Comparison of ENCODE assay signal across 1 cellular context in genomic region chr12:7302536-7303113, GRCh38.
TF ChIP-seq lines count a peak whose summit lies in the region.

No MANE protein-coding gene starts in this region.

TF ChIP-seq in K562, 482 proteins besides CTCF, POLR2A, EP300 and RAD21 (continued from another document):
- TF ChIP-seq, protein P1, sequence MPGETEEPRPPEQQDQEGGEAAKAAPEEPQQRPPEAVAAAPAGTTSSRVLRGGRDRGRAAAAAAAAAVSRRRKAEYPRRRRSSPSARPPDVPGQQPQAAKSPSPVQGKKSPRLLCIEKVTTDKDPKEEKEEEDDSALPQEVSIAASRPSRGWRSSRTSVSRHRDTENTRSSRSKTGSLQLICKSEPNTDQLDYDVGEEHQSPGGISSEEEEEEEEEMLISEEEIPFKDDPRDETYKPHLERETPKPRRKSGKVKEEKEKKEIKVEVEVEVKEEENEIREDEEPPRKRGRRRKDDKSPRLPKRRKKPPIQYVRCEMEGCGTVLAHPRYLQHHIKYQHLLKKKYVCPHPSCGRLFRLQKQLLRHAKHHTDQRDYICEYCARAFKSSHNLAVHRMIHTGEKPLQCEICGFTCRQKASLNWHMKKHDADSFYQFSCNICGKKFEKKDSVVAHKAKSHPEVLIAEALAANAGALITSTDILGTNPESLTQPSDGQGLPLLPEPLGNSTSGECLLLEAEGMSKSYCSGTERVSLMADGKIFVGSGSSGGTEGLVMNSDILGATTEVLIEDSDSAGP (CRISPR knock-in tag; IDR thresholded peaks at IDR 0.05) = no peak
- TF ChIP-seq HEY1 (CRISPR knock-in tag; IDR thresholded peaks at IDR 0.05; ENCODE audit: borderline replicate concordance) (no peak), HDAC6 (IDR thresholded peaks at IDR 0.05; ENCODE audit: low read depth, low read length) (no peak), OTX1 (CRISPR knock-in tag; IDR thresholded peaks at IDR 0.05) (no peak), ZFPM2 (CRISPR knock-in tag; IDR thresholded peaks at IDR 0.05) (no peak), HNRNPH1 (optimal IDR thresholded peaks at IDR 0.05; ENCODE audit: low read depth, low read length) (no peak), RHOXF2B (CRISPR knock-in tag; conservative IDR thresholded peaks at IDR 0.05) (no peak), DACH1 (IDR thresholded peaks at IDR 0.05; ENCODE audit: partially characterized antibody) (no peak), ZNF586 (CRISPR knock-in tag; conservative IDR thresholded peaks at IDR 0.05) (no peak), BRD9 (IDR thresholded peaks at IDR 0.05; ENCODE audit: low read depth, partially characterized antibody) (no peak), SLC30A9 (CRISPR knock-in tag; IDR thresholded peaks at IDR 0.05) (no peak), HDAC8 (tag; IDR thresholded peaks at IDR 0.05) (no peak), DNMT1 (IDR thresholded peaks at IDR 0.05) (no peak), CEBPB (tag; IDR thresholded peaks at IDR 0.05) (peak; percentile 71), POLR2AphosphoS5 (IDR thresholded peaks at IDR 0.05; ENCODE audit: control insufficient read depth, insufficient read depth, low read depth, low read length) (no peak), CAMTA2 (CRISPR knock-in tag; conservative IDR thresholded peaks at IDR 0.05) (no peak), ERF (CRISPR knock-in tag; IDR thresholded peaks at IDR 0.05) (no peak), ZNF778 (CRISPR knock-in tag; IDR thresholded peaks at IDR 0.05) (no peak), ZNF75A (CRISPR knock-in tag; IDR thresholded peaks at IDR 0.05) (no peak), DPF2 (IDR thresholded peaks at IDR 0.05) (peak; percentile 46)
- TF ChIP-seq, protein P2, sequence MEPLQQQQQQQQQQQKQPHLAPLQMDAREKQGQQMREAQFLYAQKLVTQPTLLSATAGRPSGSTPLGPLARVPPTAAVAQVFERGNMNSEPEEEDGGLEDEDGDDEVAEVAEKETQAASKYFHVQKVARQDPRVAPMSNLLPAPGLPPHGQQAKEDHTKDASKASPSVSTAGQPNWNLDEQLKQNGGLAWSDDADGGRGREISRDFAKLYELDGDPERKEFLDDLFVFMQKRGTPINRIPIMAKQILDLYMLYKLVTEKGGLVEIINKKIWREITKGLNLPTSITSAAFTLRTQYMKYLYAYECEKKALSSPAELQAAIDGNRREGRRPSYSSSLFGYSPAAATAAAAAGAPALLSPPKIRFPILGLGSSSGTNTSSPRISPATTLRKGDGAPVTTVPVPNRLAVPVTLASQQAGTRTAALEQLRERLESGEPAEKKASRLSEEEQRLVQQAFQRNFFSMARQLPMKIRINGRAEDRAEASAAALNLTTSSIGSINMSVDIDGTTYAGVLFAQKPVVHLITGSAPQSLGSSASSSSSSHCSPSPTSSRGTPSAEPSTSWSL (CRISPR knock-in tag; IDR thresholded peaks at IDR 0.05; ENCODE audit: borderline replicate concordance) = no peak
- TF ChIP-seq, protein P3, sequence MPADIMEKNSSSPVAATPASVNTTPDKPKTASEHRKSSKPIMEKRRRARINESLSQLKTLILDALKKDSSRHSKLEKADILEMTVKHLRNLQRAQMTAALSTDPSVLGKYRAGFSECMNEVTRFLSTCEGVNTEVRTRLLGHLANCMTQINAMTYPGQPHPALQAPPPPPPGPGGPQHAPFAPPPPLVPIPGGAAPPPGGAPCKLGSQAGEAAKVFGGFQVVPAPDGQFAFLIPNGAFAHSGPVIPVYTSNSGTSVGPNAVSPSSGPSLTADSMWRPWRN (IDR thresholded peaks at IDR 0.05; ENCODE audit: low read depth) = peak; percentile 71
- TF ChIP-seq, protein P4, sequence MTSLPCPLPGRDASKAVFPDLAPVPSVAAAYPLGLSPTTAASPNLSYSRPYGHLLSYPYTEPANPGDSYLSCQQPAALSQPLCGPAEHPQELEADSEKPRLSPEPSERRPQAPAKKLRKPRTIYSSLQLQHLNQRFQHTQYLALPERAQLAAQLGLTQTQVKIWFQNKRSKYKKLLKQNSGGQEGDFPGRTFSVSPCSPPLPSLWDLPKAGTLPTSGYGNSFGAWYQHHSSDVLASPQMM (CRISPR knock-in tag; IDR thresholded peaks at IDR 0.05) = no peak
- TF ChIP-seq, protein P5, sequence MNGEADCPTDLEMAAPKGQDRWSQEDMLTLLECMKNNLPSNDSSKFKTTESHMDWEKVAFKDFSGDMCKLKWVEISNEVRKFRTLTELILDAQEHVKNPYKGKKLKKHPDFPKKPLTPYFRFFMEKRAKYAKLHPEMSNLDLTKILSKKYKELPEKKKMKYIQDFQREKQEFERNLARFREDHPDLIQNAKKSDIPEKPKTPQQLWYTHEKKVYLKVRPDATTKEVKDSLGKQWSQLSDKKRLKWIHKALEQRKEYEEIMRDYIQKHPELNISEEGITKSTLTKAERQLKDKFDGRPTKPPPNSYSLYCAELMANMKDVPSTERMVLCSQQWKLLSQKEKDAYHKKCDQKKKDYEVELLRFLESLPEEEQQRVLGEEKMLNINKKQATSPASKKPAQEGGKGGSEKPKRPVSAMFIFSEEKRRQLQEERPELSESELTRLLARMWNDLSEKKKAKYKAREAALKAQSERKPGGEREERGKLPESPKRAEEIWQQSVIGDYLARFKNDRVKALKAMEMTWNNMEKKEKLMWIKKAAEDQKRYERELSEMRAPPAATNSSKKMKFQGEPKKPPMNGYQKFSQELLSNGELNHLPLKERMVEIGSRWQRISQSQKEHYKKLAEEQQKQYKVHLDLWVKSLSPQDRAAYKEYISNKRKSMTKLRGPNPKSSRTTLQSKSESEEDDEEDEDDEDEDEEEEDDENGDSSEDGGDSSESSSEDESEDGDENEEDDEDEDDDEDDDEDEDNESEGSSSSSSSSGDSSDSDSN (IDR thresholded peaks at IDR 0.05; ENCODE audit: borderline replicate concordance in 1 of 2, low read depth in 2 of 2, low read length in 2 of 2) = no peak
- TF ChIP-seq, protein P6, sequence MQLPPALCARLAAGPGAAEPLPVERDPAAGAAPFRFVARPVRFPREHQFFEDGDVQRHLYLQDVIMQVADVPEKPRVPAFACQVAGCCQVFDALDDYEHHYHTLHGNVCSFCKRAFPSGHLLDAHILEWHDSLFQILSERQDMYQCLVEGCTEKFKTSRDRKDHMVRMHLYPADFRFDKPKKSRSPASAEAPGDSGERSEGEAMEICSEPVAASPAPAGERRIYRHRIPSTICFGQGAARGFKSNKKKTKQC (CRISPR knock-in tag; IDR thresholded peaks at IDR 0.05) = no peak
